In genomic region chr9:4297795-4298254, GRCh38 we compare ENCODE assay signal across 1 cellular context.
TF ChIP-seq lines count a peak whose summit lies in the region.

No MANE protein-coding gene starts in this region.

TF ChIP-seq in HepG2, 621 proteins besides CTCF, POLR2A, EP300 and RAD21 (continued from another document):
- no peak for TF ChIP-seq ZNF496 (CRISPR knock-in tag; IDR thresholded peaks at IDR 0.05; ENCODE audit: insufficient replicate concordance)
- no peak for TF ChIP-seq ATRX (CRISPR knock-in tag; IDR thresholded peaks at IDR 0.05; ENCODE audit: borderline replicate concordance)
- TF ChIP-seq RNF219 (CRISPR knock-in tag; IDR thresholded peaks at IDR 0.05): no peak
- no peak for TF ChIP-seq FOXP1 (IDR thresholded peaks at IDR 0.05)
- TF ChIP-seq FOXP1 (CRISPR knock-in tag; IDR thresholded peaks at IDR 0.05): 0 out of 2 replicates have a peak, but pooled peaks have one; percentile 22
- no peak for TF ChIP-seq THRA (CRISPR knock-in tag; IDR thresholded peaks at IDR 0.05; ENCODE audit: borderline replicate concordance)
- TF ChIP-seq HDAC6 (IDR thresholded peaks at IDR 0.05; ENCODE audit: low read depth, low read length): no peak
- no peak for TF ChIP-seq KDM6A (CRISPR knock-in tag; IDR thresholded peaks at IDR 0.05; ENCODE audit: low read depth)
- TF ChIP-seq TGIF2 (CRISPR knock-in tag; IDR thresholded peaks at IDR 0.05): no peak
- peak; percentile 44; the same call in 1 of the 2 replicates for TF ChIP-seq ZNF652 (CRISPR knock-in tag; IDR thresholded peaks at IDR 0.05; ENCODE audit: borderline replicate concordance, low read depth)
- peak; percentile 42; the same call in 1 of the 2 replicates for TF ChIP-seq PATZ1 (CRISPR knock-in tag; IDR thresholded peaks at IDR 0.05)
- no peak for TF ChIP-seq ZHX2 (IDR thresholded peaks at IDR 0.05; ENCODE audit: low read depth)
- no peak for TF ChIP-seq ZHX2 (CRISPR knock-in tag; IDR thresholded peaks at IDR 0.05; ENCODE audit: borderline replicate concordance)
